1 cellular context compared by ENCODE assay signal in genomic region chr7:105976868-105977267, GRCh38.
TF ChIP-seq lines count a peak whose summit lies in the region.

No MANE protein-coding gene starts in this region.

TF ChIP-seq in HepG2, 621 proteins besides CTCF, POLR2A, EP300 and RAD21 (continued from another document):
- no peak for TF ChIP-seq ZNF777 (CRISPR knock-in tag; IDR thresholded peaks at IDR 0.05)
- no peak for TF ChIP-seq ZFP36 (IDR thresholded peaks at IDR 0.05; ENCODE audit: borderline replicate concordance, low read depth, low read length, partially characterized antibody)
